ENCODE assay signal across 8 cellular contexts in genomic region chr3:114827495-114827894, GRCh38.
A peak's percentile ranks its signal among the peaks of the same experiment; 100 is the strongest.
DNase-seq lines count a peak whose midpoint lies in the region; FAIRE-seq and TF ChIP-seq lines count a peak whose summit lies in the region.

No MANE protein-coding gene starts in this region.

- DNase-seq in COLO668 (lab: John Stamatoyannopoulos, UW; ENCODE audit: unreplicated experiment): peak; percentile 9
- DNase-seq in GM19239 (ENCODE audit: insufficient read length, low spot score): peak; percentile 7
- DNase-seq in HuH-7 (ENCODE audit: low spot score): peak; percentile 30
- DNase-seq in NT2/D1 (ENCODE audit: low read depth, low spot score): peak; percentile 70
- DNase-seq in colonic mucosa: no peak
- peak; percentile 83 for DNase-seq in medulla oblongata (ENCODE audit: extremely low spot score)
- DNase-seq in mesothelial cell of epicardium (ENCODE audit: low spot score in 2 of 2, unreplicated experiment in 2 of 2): no peak
- DNase-seq in GM19238 (ENCODE audit: insufficient read length, low spot score): no peak

- H3K9ac ChIP-seq in NT2/D1 (ENCODE audit: insufficient read length, low read depth) (no peak overlapping the region), colonic mucosa (ENCODE audit: low read depth in 2 of 2, low read length in 2 of 2) (no peak overlapping the region)

- no peaks in the 10 kb centered on the region for H3K36me3 Mint-ChIP-seq in mesothelial cell of epicardium

- intact Hi-C loops in colonic mucosa (cut with DNase I): loop anchor here (10.0 kb wide), 2 partner anchors 347 to 867 kb away; no protein-coding TSS in a partner anchor

- H3K4me3 ChIP-seq in NT2/D1 (ENCODE audit: insufficient read length, low read depth) (no peak overlapping the region), colonic mucosa (no peak overlapping the region)

- no peak overlapping the region for H3K27ac Mint-ChIP-seq in mesothelial cell of epicardium

- H3K27me3 ChIP-seq in NT2/D1 (ENCODE audit: insufficient read depth, insufficient read length) (no peaks in the 10 kb centered on the region), colonic mucosa (no peaks in the 10 kb centered on the region)

- H3K4me3 Mint-ChIP-seq in mesothelial cell of epicardium: no peak overlapping the region

- H3K36me3 ChIP-seq in NT2/D1 (ENCODE audit: insufficient read depth, insufficient read length, low read length) (no peaks in the 10 kb centered on the region), colonic mucosa (no peaks in the 10 kb centered on the region)

- peak; percentile 64 for TF ChIP-seq CTCF in colonic mucosa (IDR thresholded peaks at IDR 0.05)
- TF ChIP-seq CTCF in mesothelial cell of epicardium (IDR thresholded peaks at IDR 0.05; ENCODE audit: unreplicated experiment): no peak

- no peaks in the 10 kb centered on the region for H3K4me1 ChIP-seq in NT2/D1 (ENCODE audit: insufficient read depth, insufficient read length)
- no peaks in the 10 kb centered on the region for H3K4me1 ChIP-seq in colonic mucosa

- no peak for FAIRE-seq in GM19239 (lab: Jason Lieb, UNC)

- H3K27me3 Mint-ChIP-seq in mesothelial cell of epicardium (ENCODE audit: low read depth): no peaks in the 10 kb centered on the region

- H3K27ac ChIP-seq in colonic mucosa: no peak overlapping the region

- H3K9me3 ChIP-seq in NT2/D1 (ENCODE audit: insufficient read depth, low read length) (no peaks in the 10 kb centered on the region), colonic mucosa (no peaks in the 10 kb centered on the region)

- H3K4me1 Mint-ChIP-seq in mesothelial cell of epicardium: peaks cover 14% of the 10 kb centered on the region

- H3K9me3 Mint-ChIP-seq in mesothelial cell of epicardium: no peaks in the 10 kb centered on the region

Comparison
In these comparisons a context has a peak if more than half of its experiments do, and no peak if none do; other contexts are left out.
1. DNase-seq: peak in COLO668 (single experiment), GM19239 (single experiment), HuH-7 (single experiment), NT2/D1 (single experiment) and medulla oblongata (single experiment); none in colonic mucosa (single experiment), mesothelial cell of epicardium (0 of 2) and GM19238 (single experiment).